8 cellular contexts compared by ENCODE assay signal in the genomic region with DNA sequence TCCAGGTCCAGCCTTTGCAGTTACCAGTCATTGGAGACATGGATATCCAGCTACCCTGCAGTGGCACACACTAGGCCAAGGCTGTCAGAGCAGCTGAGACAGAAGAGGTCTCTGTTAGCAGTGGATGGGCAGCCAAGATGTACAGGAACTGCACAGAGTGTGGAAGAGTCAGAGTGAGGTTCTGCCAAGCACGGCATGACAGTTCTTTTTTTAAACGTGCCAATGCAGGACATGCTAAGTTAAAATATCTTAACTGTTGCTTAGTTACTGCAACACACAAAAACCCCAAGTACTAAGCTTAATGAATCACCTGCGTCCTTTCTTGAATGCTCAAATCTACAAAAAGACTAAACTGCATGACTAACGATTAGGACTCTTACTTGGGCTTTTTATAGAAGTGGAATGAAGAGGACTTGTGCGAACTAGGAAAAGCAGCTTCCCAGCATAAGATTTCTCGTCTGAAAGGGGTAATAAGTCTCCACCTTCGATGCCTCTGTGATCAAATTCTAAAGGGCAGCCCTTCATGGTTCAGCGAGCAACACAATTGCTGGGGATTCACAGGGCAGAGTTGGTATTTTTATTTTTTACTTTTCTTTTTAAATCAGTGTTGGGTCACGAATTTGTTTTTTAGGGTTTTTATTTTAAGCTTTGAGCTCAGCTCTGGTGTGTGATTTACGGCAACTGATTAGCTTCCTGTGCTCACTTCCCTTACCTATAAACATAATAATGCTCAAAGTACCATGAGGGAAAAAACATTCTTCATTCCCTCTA. TPM values are rescaled to one million over a fixed set of nuclear protein-coding genes. Genes with fewer than 3 reads are reported as not detected.
DNase-seq lines count a peak whose midpoint lies in the region; ATAC-seq and TF ChIP-seq lines count a peak whose summit lies in the region.

No MANE protein-coding gene starts in this region.

- intact Hi-C loops in OCI-LY7 (cut with micrococcal nuclease; ENCODE audit: unreplicated experiment) (no loop called here), thyroid gland (cut with DNase I) (no loop called here)

- no peaks in the 10 kb centered on the region for H3K27me3 Mint-ChIP-seq in T-helper 1 cell treated with Interleukin-12 subunit alpha and Interleukin-12 subunit beta and Interleukin-4 antibody, amounts not matched to agents 30 μg/mL and 1 μg/mL, for 36 hours (ENCODE audit: low read depth)
- H3K27me3 Mint-ChIP-seq in HFFc6 (ENCODE audit: insufficient read depth) = peaks cover 3% of the 10 kb centered on the region

- H3K36me3 ChIP-seq in OCI-LY7 (ENCODE audit: insufficient read depth, low read length) = peaks cover 20% of the 10 kb centered on the region
- peaks cover 0 to 7% of the 10 kb centered on the region in 2 donors for H3K36me3 ChIP-seq in lung (ENCODE audit: control insufficient read depth in 2 of 2, insufficient read depth in 2 of 2, low read length in 2 of 2)
- H3K36me3 ChIP-seq in thyroid gland = no peaks in the 10 kb centered on the region

- no TSS peak for BruUV-seq in OCI-LY7 (replicated peaks; lab: Mats Ljungman, UMichigan)

- H3K4me1 ChIP-seq in OCI-LY7 (ENCODE audit: insufficient read depth, low read length, poor library complexity, severe bottlenecking) (peaks cover 29% of the 10 kb centered on the region), lung (ENCODE audit: control insufficient read depth in 2 of 2, insufficient read depth in 2 of 2, low read length in 2 of 2) (peaks cover 3 to 17% of the 10 kb centered on the region in 2 donors), thyroid gland (peaks cover 9 to 19% of the 10 kb centered on the region in 2 donors)

- H3K4me3 Mint-ChIP-seq in T-helper 1 cell treated with Interleukin-12 subunit alpha and Interleukin-12 subunit beta and Interleukin-4 antibody, amounts not matched to agents 30 μg/mL and 1 μg/mL, for 36 hours = no peak overlapping the region
- H3K4me3 Mint-ChIP-seq in HFFc6 = peak overlapping the region; percentile 75

- DNase-seq in T-helper 1 cell (no peak), HFFc6 (peak; percentile 99), OCI-LY7 (ENCODE audit: low spot score) (peak; percentile 36), lung (ENCODE audit: low spot score) (no peak), thyroid gland (peak in 1 of 2 donors; percentile 32), NCI-H2171 treated with DMSO at 0.1 percent for 48 hours (lab: John Stamatoyannopoulos, UW) (no peak)
- DNase-seq in central memory CD4-positive, alpha-beta T cell = peak; percentile 31

- H3K4me2 ChIP-seq in OCI-LY7 (ENCODE audit: low read length) = peak overlapping the region; percentile 66

- H3K27me3 ChIP-seq in lung (ENCODE audit: control insufficient read depth, insufficient read depth) (no peaks in the 10 kb centered on the region), thyroid gland (no peaks in the 10 kb centered on the region)

- no peaks in the 10 kb centered on the region for H3K9me3 Mint-ChIP-seq in T-helper 1 cell treated with Interleukin-12 subunit alpha and Interleukin-12 subunit beta and Interleukin-4 antibody, amounts not matched to agents 30 μg/mL and 1 μg/mL, for 36 hours
- no peaks in the 10 kb centered on the region for H3K9me3 Mint-ChIP-seq in HFFc6

- CTCF ChIA-PET in OCI-LY7 (lab: Charles Lee; ENCODE audit: unreplicated experiment) = interaction anchor here (1.2 kb wide), 1 partner anchor 27 kb away, joined by 4 read pairs; no protein-coding TSS in a partner anchor

- H3K4me1 Mint-ChIP-seq in T-helper 1 cell treated with Interleukin-12 subunit alpha and Interleukin-12 subunit beta and Interleukin-4 antibody, amounts not matched to agents 30 μg/mL and 1 μg/mL, for 36 hours (ENCODE audit: low read depth) = peaks cover 19% of the 10 kb centered on the region
- peaks cover 63% of the 10 kb centered on the region for H3K4me1 Mint-ChIP-seq in HFFc6 (ENCODE audit: low read depth)

- peak; percentile 78 for ATAC-seq in lung (ENCODE audit: insufficient read depth, low FRiP score)

- peak overlapping the region; percentile 35; the same call in 1 of the 2 replicates for H2AFZ ChIP-seq in OCI-LY7 (ENCODE audit: low read length)

- POLR2A ChIA-PET in OCI-LY7 (lab: Charles Lee) = interaction anchor here (0.5 to 3.6 kb wide), 18 partner anchors 11 to 588 kb away, joined by 3 to 15 read pairs (median 4); a partner anchor contains a TSS

- H3K9me3 ChIP-seq in OCI-LY7 (ENCODE audit: low read length) (no peaks in the 10 kb centered on the region), lung (ENCODE audit: control insufficient read depth in 2 of 2, insufficient read depth in 1 of 2, low read length in 1 of 2) (no peaks in the 10 kb centered on the region), thyroid gland (no peaks in the 10 kb centered on the region)

- TF ChIP-seq CTCF in HFFc6 (IDR thresholded peaks at IDR 0.05) (no peak), OCI-LY7 (conservative IDR thresholded peaks at IDR 0.05; ENCODE audit: low read length) (no peak), lung (IDR thresholded peaks at IDR 0.05; ENCODE audit: control extremely low read depth, extremely low read depth) (no peak), thyroid gland (IDR thresholded peaks at IDR 0.05) (no peak)

- peaks cover 9% of the 10 kb centered on the region for H3K36me3 Mint-ChIP-seq in T-helper 1 cell treated with Interleukin-12 subunit alpha and Interleukin-12 subunit beta and Interleukin-4 antibody, amounts not matched to agents 30 μg/mL and 1 μg/mL, for 36 hours (ENCODE audit: low read depth)
- peaks cover 16% of the 10 kb centered on the region for H3K36me3 Mint-ChIP-seq in HFFc6 (ENCODE audit: low read depth)

- no peaks in the 10 kb centered on the region for H3K79me2 ChIP-seq in OCI-LY7 (ENCODE audit: insufficient read depth, low read depth, low read length)

- no peaks in the 10 kb centered on the region for H4K20me1 ChIP-seq in OCI-LY7 (ENCODE audit: insufficient read depth, low read length)

- H3K27ac ChIP-seq in OCI-LY7 (ENCODE audit: low read depth, low read length, poor library complexity, severe bottlenecking) (peak overlapping the region; percentile 42), lung (ENCODE audit: low read depth in 1 of 2, low read length in 1 of 2) (peak overlapping the region; percentile 76 to 84), thyroid gland (peak overlapping the region; percentile 29 to 72 (median 43))

- H3K4me3 ChIP-seq in OCI-LY7 (ENCODE audit: low read depth, low read length, poor library complexity, severe bottlenecking) (peak overlapping the region; percentile 29), lung (no peak overlapping the region), thyroid gland (replicated peaks in 1 of 3) (no peak overlapping the region)

- H3K9me2 ChIP-seq in OCI-LY7 (ENCODE audit: insufficient read depth, low read length) = no peaks in the 10 kb centered on the region

- TF ChIP-seq POLR2A in thyroid gland (IDR thresholded peaks at IDR 0.05) = no peak

- WGBS in lung, 2 donors = 11 to 15% methylated on average over 10 of the region's 10 CpGs
- WGBS in thyroid gland, 2 donors = 10 to 15% methylated on average over 10 of the region's 10 CpGs

- H3K27ac Mint-ChIP-seq in T-helper 1 cell treated with Interleukin-12 subunit alpha and Interleukin-12 subunit beta and Interleukin-4 antibody, amounts not matched to agents 30 μg/mL and 1 μg/mL, for 36 hours = peak overlapping the region; percentile 46
- peak overlapping the region; percentile 99 for H3K27ac Mint-ChIP-seq in HFFc6

RNA-seq across cellular contexts. Expression of a gene that starts 20.6 kb away (rescaled TPM):
- 100 to 1,000 TPM; 114 to 150 (median 126) TPM for total RNA-seq in HFFc6 (2021; fragmentation: NEBNext Ultra II Directional; extraction: Animal tissue kit (Norgen Biotek cat#: 25700))
- total RNA-seq in OCI-LY7 (2014; rRNA removed; shearing (Covaris generic)) = 24.6 and 27.9 TPM in 2 replicates
- 92.2 and 94.8 TPM in 2 replicates for total RNA-seq in OCI-LY7 (2022)
- total RNA-seq in lung = 10 to 100 TPM; 36.9 to 87.4 TPM
- polyA plus RNA-seq in lung = 10 to 100 TPM; 25.8 to 61.3 TPM
- 10 to 100 TPM; 56.6 to 89.9 (median 69.6) TPM for total RNA-seq in thyroid gland

RNA-seq across cellular contexts. Expression of a gene that starts 45.0 kb away (rescaled TPM):
- total RNA-seq in HFFc6 (2021; fragmentation: NEBNext Ultra II Directional; extraction: Animal tissue kit (Norgen Biotek cat#: 25700)) = 10 to 100 TPM; 22.1 to 26.2 (median 23.6) TPM
- total RNA-seq in OCI-LY7 (2014; rRNA removed; shearing (Covaris generic)) = 18.5 and 23.0 TPM in 2 replicates
- total RNA-seq in OCI-LY7 (2022) (33.4 and 37.3 TPM in 2 replicates), lung (10 to 100 TPM; 14.3 to 28.3 TPM), thyroid gland (10 to 100 TPM; 18.2 to 26.5 (median 19.7) TPM)
- 1 to 10 TPM; 5.8 to 6.8 TPM for polyA plus RNA-seq in lung

RNA-seq across cellular contexts. Expression of a gene that starts 45.2 kb away (rescaled TPM):
- 10 to 100 TPM in 5 of 6 experiments, 1 to 10 TPM in 1; 9.8 to 20.3 (median 17.8) TPM for total RNA-seq in HFFc6 (2021; fragmentation: NEBNext Ultra II Directional; extraction: Animal tissue kit (Norgen Biotek cat#: 25700))
- 33.5 and 42.6 TPM in 2 replicates for total RNA-seq in OCI-LY7 (2014; rRNA removed; shearing (Covaris generic))
- total RNA-seq in OCI-LY7 (2022) (56.3 and 60.3 TPM in 2 replicates), lung (1 to 10 TPM; 6.2 to 7.1 TPM), thyroid gland (1 to 10 TPM; 1.2 to 2.3 (median 1.9) TPM)
- 1 to 10 TPM; 1.9 TPM for polyA plus RNA-seq in lung

RNA-seq across cellular contexts. Expression of a gene that starts 57.0 kb away (rescaled TPM):
- total RNA-seq in HFFc6 (2021; fragmentation: NEBNext Ultra II Directional; extraction: Animal tissue kit (Norgen Biotek cat#: 25700)) = 10 to 100 TPM; 70.1 to 83.0 (median 74.7) TPM
- total RNA-seq in OCI-LY7 (2014; rRNA removed; shearing (Covaris generic)) = not detected in 2 replicates
- not detected in 2 replicates for total RNA-seq in OCI-LY7 (2022)
- total RNA-seq in lung = 100 to 1,000 TPM; 166 to 373 TPM
- 100 to 1,000 TPM; 512 to 875 TPM for polyA plus RNA-seq in lung
- total RNA-seq in thyroid gland = 100 to 1,000 TPM in 2 of 4 donors, 10 to 100 TPM in 2; 65.7 to 201 (median 111) TPM

Comparison
In these comparisons a context has a peak if more than half of its experiments do, and no peak if none do; other contexts are left out.
1. DNase-seq: peak in HFFc6 (single experiment), OCI-LY7 (single experiment) and central memory CD4-positive, alpha-beta T cell (single experiment); none in T-helper 1 cell (0 of 5), lung (single experiment) and NCI-H2171 treated with DMSO at 0.1 percent for 48 hours (single experiment).
2. Peak in every context shown above with its lines, with median percentiles within 50 percentile points of each other: H3K27ac ChIP-seq.